In genomic region chr1:94326329-94326728, GRCh38 we compare ENCODE assay signal across 12 cellular contexts.
DNase-seq lines count a peak whose midpoint lies in the region; ATAC-seq and TF ChIP-seq lines count a peak whose summit lies in the region.
"Had no signal": no experiment of that assay in that cellular context is flagged by ENCODE, and none has a peak within 500 bp of the region (broad histone marks: within the 10 kb centered on the region; RNA-seq: fewer than 3 reads in every experiment).

No MANE protein-coding gene starts in this region.

- CTCF ChIA-PET in activated CD8-positive, alpha-beta T cell treated with anti-CD3 and anti-CD28 coated beads for 36 hours (lab: Charles Lee) = no interaction called here

- H3K27me3 ChIP-seq in heart right ventricle (peaks cover 0 to 19% (median 0%) of the 10 kb centered on the region in 7 donors), vagina (no peaks in the 10 kb centered on the region)

- TF ChIP-seq CTCF in heart right ventricle (IDR thresholded peaks at IDR 0.05) (no peak), vagina (IDR thresholded peaks at IDR 0.05) (no peak)
- no peak for TF ChIP-seq CTCF in activated CD8-positive, alpha-beta T cell treated with anti-CD3 and anti-CD28 coated beads for 36 hours (IDR thresholded peaks at IDR 0.05)

- H3K36me3 ChIP-seq in heart right ventricle (no peaks in the 10 kb centered on the region), mesodermal cell (ENCODE audit: control insufficient read depth, insufficient read depth, low read length) (no peaks in the 10 kb centered on the region), vagina (no peaks in the 10 kb centered on the region)

- H3K4me1 Mint-ChIP-seq in activated CD8-positive, alpha-beta T cell treated with anti-CD3 and anti-CD28 coated beads for 36 hours (ENCODE audit: low read depth) = no peaks in the 10 kb centered on the region

- no peaks in the 10 kb centered on the region for H3K36me3 Mint-ChIP-seq in activated CD8-positive, alpha-beta T cell treated with anti-CD3 and anti-CD28 coated beads for 36 hours (ENCODE audit: low read depth)
- H3K36me3 Mint-ChIP-seq: naive thymus-derived CD8-positive, alpha-beta T cell had no signal

- peak overlapping the region; percentile 19 to 91 (median 76) for H3K27ac ChIP-seq in heart right ventricle
- H3K27ac ChIP-seq in mesodermal cell (ENCODE audit: low read depth, low read length, severe bottlenecking) = peak overlapping the region; percentile 94
- peak overlapping the region; percentile 51 for H3K27ac ChIP-seq in vagina

- no peak overlapping the region for H3K4me3 ChIP-seq in heart right ventricle
- H3K4me3 ChIP-seq in mesodermal cell (ENCODE audit: extremely low read depth, insufficient read depth, low read length, poor library complexity, severe bottlenecking) = no peak overlapping the region
- H3K4me3 ChIP-seq in vagina = no peak overlapping the region

- H3K27me3 Mint-ChIP-seq in activated CD8-positive, alpha-beta T cell treated with anti-CD3 and anti-CD28 coated beads for 36 hours = peaks cover 18% of the 10 kb centered on the region

- no peak for DNase-seq in heart right ventricle
- no peak for DNase-seq in Right ventricle myocardium inferior (ENCODE audit: missing footprints)
- peak; percentile 28 for DNase-seq in cerebellar cortex (ENCODE audit: low spot score)
- no peak for DNase-seq in vagina (ENCODE audit: extremely low spot score in 2 of 2)
- DNase-seq in activated naive CD4-positive, alpha-beta T cell treated with Interleukin-2 at 50 U/mL for 16 hours = no peak
- no peak for DNase-seq in activated CD8-positive, alpha-beta T cell treated with anti-CD3 and anti-CD28 coated beads for 36 hours
- DNase-seq: activated T-cell treated with anti-CD3 and anti-CD28 coated beads, Interleukin-2, amount 50 U/mL, for 4 hours; naive thymus-derived CD8-positive, alpha-beta T cell; NCI-H1092 had no signal

- H3K9me3 ChIP-seq in heart right ventricle = no peaks in the 10 kb centered on the region
- no peaks in the 10 kb centered on the region for H3K9me3 ChIP-seq in mesodermal cell (ENCODE audit: control insufficient read depth, low read length)
- H3K9me3 ChIP-seq in vagina = no peaks in the 10 kb centered on the region

- 32 to 43% methylated on average over 4 of the region's 4 CpGs for WGBS in heart right ventricle, 2 donors
- no CpG with 5 or more reads among the region's 4 CpGs for WGBS in mesodermal cell (ENCODE audit: insufficient coverage in 2 of 2), 2 experiments

- POLR2A ChIA-PET in activated CD8-positive, alpha-beta T cell treated with anti-CD3 and anti-CD28 coated beads for 36 hours (lab: Charles Lee) = no interaction called here

- TF ChIP-seq POLR2A in vagina (IDR thresholded peaks at IDR 0.05) = no peak

- ATAC-seq in heart right ventricle (no peak), Right ventricle myocardium inferior (no peak), GM19452 (IDR thresholded peaks at IDR 0.05; ENCODE audit: unreplicated experiment) (no peak)
- no peak for ATAC-seq in activated CD8-positive, alpha-beta T cell treated with anti-CD3 and anti-CD28 coated beads for 36 hours
- ATAC-seq: activated T-cell treated with anti-CD3 and anti-CD28 coated beads, Interleukin-2, amount 50 U/mL, for 4 hours; naive thymus-derived CD8-positive, alpha-beta T cell had no signal

- H3K27ac Mint-ChIP-seq in activated CD8-positive, alpha-beta T cell treated with anti-CD3 and anti-CD28 coated beads for 36 hours = no peak overlapping the region
- H3K27ac Mint-ChIP-seq: naive thymus-derived CD8-positive, alpha-beta T cell; stimulated activated naive CD8-positive, alpha-beta T cell treated with anti-CD3 and anti-CD28 coated beads, Interleukin-15, Interleukin-2, amounts not matched to agents 100 ng/mL and 50 ng/mL, for 24 hours had no signal

- H3K9me3 Mint-ChIP-seq in activated CD8-positive, alpha-beta T cell treated with anti-CD3 and anti-CD28 coated beads for 36 hours = no peaks in the 10 kb centered on the region
- H3K9me3 Mint-ChIP-seq: activated T-cell treated with anti-CD3 and anti-CD28 coated beads, Interleukin-2, amount 50 U/mL, for 4 hours; naive thymus-derived CD8-positive, alpha-beta T cell; stimulated activated naive CD8-positive, alpha-beta T cell treated with anti-CD3 and anti-CD28 coated beads, Interleukin-15, Interleukin-2, amounts not matched to agents 100 ng/mL and 50 ng/mL, for 24 hours had no signal

- H3K4me1 ChIP-seq in heart right ventricle (peaks cover 0 to 95% (median 77%) of the 10 kb centered on the region in 9 donors), mesodermal cell (ENCODE audit: control insufficient read depth, insufficient read depth, low read length, poor library complexity, severe bottlenecking) (peaks cover 62% of the 10 kb centered on the region), vagina (peaks cover 52% of the 10 kb centered on the region)

- intact Hi-C loops in heart right ventricle (cut with DNase I) (loop anchor here in 7 of 10 donors (2.0 to 5.0 kb wide), 4 partner anchors 79 to 89 kb away; partner anchors contain the start of gene ARHGAP29 (in 2 of the 7)), Right ventricle myocardium inferior (cut with DNase I) (loop anchor here (2.0 to 5.0 kb wide), 2 partner anchors 89 to 282 kb away; partner anchors contain the start of gene ARHGAP29), vagina (cut with DNase I) (no loop called here)
- intact Hi-C loops in activated CD8-positive, alpha-beta T cell treated with anti-CD3 and anti-CD28 coated beads for 36 hours (cut with micrococcal nuclease) = no loop called here

- no peak overlapping the region for H3K4me3 Mint-ChIP-seq in activated CD8-positive, alpha-beta T cell treated with anti-CD3 and anti-CD28 coated beads for 36 hours
- H3K4me3 Mint-ChIP-seq: activated T-cell treated with anti-CD3 and anti-CD28 coated beads, Interleukin-2, amount 50 U/mL, for 4 hours; naive thymus-derived CD8-positive, alpha-beta T cell; stimulated activated naive CD8-positive, alpha-beta T cell treated with anti-CD3 and anti-CD28 coated beads, Interleukin-15, Interleukin-2, amounts not matched to agents 100 ng/mL and 50 ng/mL, for 24 hours had no signal

Comparison
In these comparisons a context has a peak if more than half of its experiments do, and no peak if none do; other contexts are left out.
1. intact Hi-C loops: an anchor here in heart right ventricle (2.0 to 5.0 kb wide) and Right ventricle myocardium inferior (2.0 to 5.0 kb wide); none called in vagina and activated CD8-positive, alpha-beta T cell treated with anti-CD3 and anti-CD28 coated beads for 36 hours.